ENCODE assay signal across 8 cellular contexts in the genomic region with DNA sequence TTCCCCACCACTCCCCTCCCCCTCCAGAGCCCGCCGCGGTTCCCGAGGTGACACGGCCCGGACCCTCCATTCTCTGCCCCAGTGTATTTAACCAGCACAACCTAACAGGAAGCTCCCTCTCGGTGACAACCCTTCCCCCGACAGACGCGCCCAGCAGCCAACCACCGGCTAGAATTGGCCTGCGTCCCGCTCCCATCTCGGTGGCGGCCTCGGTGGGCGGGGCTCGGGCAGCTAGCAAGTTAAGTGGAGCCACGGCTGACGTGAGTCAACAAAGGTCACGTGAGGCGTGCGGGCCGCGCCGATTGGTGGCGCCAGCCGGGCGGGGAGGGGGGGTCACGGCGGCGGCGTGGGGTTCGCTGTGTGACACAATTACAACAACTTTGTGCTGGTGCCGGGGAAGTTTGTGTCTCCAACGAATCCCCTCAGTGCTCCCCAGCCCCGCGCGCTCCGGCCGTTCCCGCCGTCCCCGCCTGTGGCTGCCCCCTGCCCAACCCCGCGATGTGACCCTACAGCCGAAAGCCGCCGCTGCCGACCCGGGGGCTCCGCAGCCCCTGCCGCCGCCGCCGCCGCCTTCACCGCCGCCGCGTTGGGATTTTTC.
DNase-seq lines count a peak whose midpoint lies in the region; ATAC-seq and TF ChIP-seq lines count a peak whose summit lies in the region.

A gene (plus strand): TSS at position 372 of the 598 bp plus-strand sequence. CDS start 364 bp downstream, outside the sequence.

- no peak for TF ChIP-seq CTCF in AG09309 (IDR thresholded peaks at IDR 0.05; ENCODE audit: control insufficient read depth, insufficient read depth, low read depth, low read length, missing control alignments)

- DNase-seq in AG09309 (ENCODE audit: low read depth) = peak; percentile 89
- DNase-seq in NCI-H446 (lab: John Stamatoyannopoulos, UW) = peak; percentile 84 to 96
- DNase-seq in activated CD4-positive, CD25-positive, alpha-beta regulatory T cell treated with anti-CD3 and anti-CD28 coated beads, Interleukin-2, amount 50 U/mL, for 72 hours = peak; percentile 99
- peak; percentile 93 to 97 for DNase-seq in cerebellar nuclear complex (lab: John Stamatoyannopoulos, UW)
- DNase-seq in islet precursor cell = peak; percentile 99
- DNase-seq in stimulated activated CD4-positive, alpha-beta T cell treated with anti-CD3 and anti-CD28 coated beads, Interleukin-12 subunit alpha, Interleukin-12 subunit beta, amount 100 ng/mL, for 48 hours (ENCODE audit: low read depth in 2 of 3, low spot score in 1 of 3) = peak; percentile 90 to 98 (median 90)

- H3K4me3 ChIP-seq in AG09309 (ENCODE audit: control insufficient read depth, low read depth, low read length) = peak within 1 kb of the TSS; percentile 77

- ATAC-seq in GM19025 (IDR thresholded peaks at IDR 0.05; ENCODE audit: low read depth, unreplicated experiment) (peak; percentile 85), HG03342 (IDR thresholded peaks at IDR 0.05; ENCODE audit: unreplicated experiment) (peak; percentile 85)

Comparison
In these comparisons a context has a peak if more than half of its experiments do, and no peak if none do; other contexts are left out.
1. Peak in every context shown above with its lines: DNase-seq, ATAC-seq and H3K4me3 ChIP-seq.